17 cellular contexts compared by ENCODE assay signal in genomic region chr3:49523756-49524747, GRCh38. TPM values are rescaled to one million over a fixed set of nuclear protein-coding genes. Genes with fewer than 3 reads are reported as not detected.
A peak's percentile ranks its signal among the peaks of the same experiment; 100 is the strongest.
DNase-seq lines count a peak whose midpoint lies in the region; ATAC-seq and TF ChIP-seq lines count a peak whose summit lies in the region.
"Had no signal": no experiment of that assay in that cellular context is flagged by ENCODE, and none has a peak within 500 bp of the region (broad histone marks: within the 10 kb centered on the region; RNA-seq: fewer than 3 reads in every experiment).

No MANE protein-coding gene starts in this region.

- POLR2A ChIA-PET in AG04450 (lab: Yijun Ruan, JAX), result interaction anchor here (0.6 kb wide), 1 partner anchor 435 kb away, joined by 10 read pairs; no protein-coding TSS in a partner anchor
- POLR2A ChIA-PET in Caco-2 (lab: Charles Lee), result no interaction called here
- POLR2A ChIA-PET in activated CD4-positive, alpha-beta T cell treated with anti-CD3 and anti-CD28 coated beads for 36 hours (lab: Charles Lee), result no interaction called here

- H3K27ac ChIP-seq in AG04450 (ENCODE audit: low read depth, low read length), result peak overlapping the region; percentile 2
- peak overlapping the region; percentile 16 for H3K27ac ChIP-seq in mesodermal cell (ENCODE audit: low read depth, low read length, severe bottlenecking)
- H3K27ac ChIP-seq: right atrium auricular region had no signal

- DNase-seq in AG04450 (ENCODE audit: low read depth, low spot score) (no peak), NCI-H2196 (lab: John Stamatoyannopoulos, UW; ENCODE audit: unreplicated experiment) (peak; percentile 2), superior temporal gyrus (ENCODE audit: extremely low spot score) (no peak), Caco-2 (no peak)
- DNase-seq in effector memory CD8-positive, alpha-beta T cell, result no peak
- no peak for DNase-seq in activated CD8-positive, alpha-beta memory T cell treated with anti-CD3 and anti-CD28 coated beads for 24 hours
- no peak for DNase-seq in activated CD4-positive, alpha-beta T cell treated with anti-CD3 and anti-CD28 coated beads for 36 hours
- DNase-seq: activated CD4-positive, alpha-beta T cell treated with anti-CD3 and anti-CD28 coated beads for 48 hours; head of caudate nucleus; MG63; NCI-H1930; NCI-H526; SK-N-SH; stimulated activated naive CD8-positive, alpha-beta T cell treated with anti-CD3 and anti-CD28 coated beads, Interleukin-15, Interleukin-2, amounts not matched to agents 100 U/mL and 50 U/mL, for 24 hours had no signal

- WGBS in mesodermal cell (ENCODE audit: insufficient coverage in 2 of 2), 2 experiments, result 96 to 97% methylated on average over 4 to 5 of the region's 5 CpGs

- no peaks in the 10 kb centered on the region for H3K27me3 Mint-ChIP-seq in effector memory CD8-positive, alpha-beta T cell
- H3K27me3 Mint-ChIP-seq in Caco-2 (ENCODE audit: insufficient read depth, unreplicated experiment), result no peaks in the 10 kb centered on the region
- no peaks in the 10 kb centered on the region for H3K27me3 Mint-ChIP-seq in activated CD4-positive, alpha-beta T cell treated with anti-CD3 and anti-CD28 coated beads for 36 hours
- H3K27me3 Mint-ChIP-seq: activated naive CD4-positive, alpha-beta T cell treated with anti-CD3 and anti-CD28 coated beads, Interleukin-2, amount 50 U/mL, for 24 hours had no signal

- no peaks in the 10 kb centered on the region for H3K27me3 ChIP-seq in AG04450 (ENCODE audit: control insufficient read depth, insufficient read depth, low read length)
- H3K27me3 ChIP-seq in Caco-2 (replicated peaks; ENCODE audit: control insufficient read depth, insufficient read depth, low read length), result no peaks in the 10 kb centered on the region
- H3K27me3 ChIP-seq: MG63, right atrium auricular region had no signal

- H3K4me1 ChIP-seq in mesodermal cell (ENCODE audit: control insufficient read depth, insufficient read depth, low read length, poor library complexity, severe bottlenecking) (peaks cover 9% of the 10 kb centered on the region), Caco-2 (no peaks in the 10 kb centered on the region)

- H3K4me1 Mint-ChIP-seq in effector memory CD8-positive, alpha-beta T cell (ENCODE audit: low read depth in 2 of 2), result peaks cover 10 to 16% of the 10 kb centered on the region in 2 donors
- no peaks in the 10 kb centered on the region for H3K4me1 Mint-ChIP-seq in Caco-2 (ENCODE audit: low read depth, unreplicated experiment)
- H3K4me1 Mint-ChIP-seq in activated CD4-positive, alpha-beta T cell treated with anti-CD3 and anti-CD28 coated beads for 36 hours, result peaks cover under 1% of the 10 kb centered on the region

- H3K4me3 ChIP-seq in AG04450 (ENCODE audit: low read depth, low read length) (no peak overlapping the region), mesodermal cell (ENCODE audit: extremely low read depth, insufficient read depth, low read length, poor library complexity, severe bottlenecking) (no peak overlapping the region), Caco-2 (ENCODE audit: low read depth, low read length) (no peak overlapping the region)
- H3K4me3 ChIP-seq: MG63, right atrium auricular region had no signal

- H3K9me3 Mint-ChIP-seq in effector memory CD8-positive, alpha-beta T cell, result no peaks in the 10 kb centered on the region
- H3K9me3 Mint-ChIP-seq in Caco-2 (ENCODE audit: unreplicated experiment), result no peaks in the 10 kb centered on the region
- no peaks in the 10 kb centered on the region for H3K9me3 Mint-ChIP-seq in activated CD4-positive, alpha-beta T cell treated with anti-CD3 and anti-CD28 coated beads for 36 hours (ENCODE audit: low read depth)
- H3K9me3 Mint-ChIP-seq: activated naive CD4-positive, alpha-beta T cell treated with anti-CD3 and anti-CD28 coated beads, Interleukin-2, amount 50 U/mL, for 24 hours had no signal

- H3K9me3 ChIP-seq in AG04450 (ENCODE audit: control insufficient read depth, insufficient read depth, low read length) (no peaks in the 10 kb centered on the region), mesodermal cell (ENCODE audit: control insufficient read depth, low read length) (no peaks in the 10 kb centered on the region), Caco-2 (no peaks in the 10 kb centered on the region)
- H3K9me3 ChIP-seq: MG63, right atrium auricular region, SK-N-SH had no signal

- TF ChIP-seq CTCF in AG04450 (IDR thresholded peaks at IDR 0.05; ENCODE audit: low read depth, low read length) (no peak), Caco-2 (IDR thresholded peaks at IDR 0.05; ENCODE audit: insufficient read depth in 1 of 2, low read depth in 1 of 2, low read length in 1 of 2, severe bottlenecking in 1 of 2, unreplicated experiment in 1 of 2) (no peak)

- peaks cover 10% of the 10 kb centered on the region for H3K36me3 Mint-ChIP-seq in effector memory CD8-positive, alpha-beta T cell (ENCODE audit: insufficient read depth)
- peaks cover 84% of the 10 kb centered on the region for H3K36me3 Mint-ChIP-seq in Caco-2 (ENCODE audit: insufficient read depth, unreplicated experiment)
- H3K36me3 Mint-ChIP-seq in activated CD4-positive, alpha-beta T cell treated with anti-CD3 and anti-CD28 coated beads for 36 hours (ENCODE audit: low read depth), result peaks cover 2% of the 10 kb centered on the region
- H3K36me3 Mint-ChIP-seq: activated naive CD4-positive, alpha-beta T cell treated with anti-CD3 and anti-CD28 coated beads, Interleukin-2, amount 50 U/mL, for 24 hours had no signal

- CTCF ChIA-PET in AG04450 (lab: Charles Lee) (interaction anchor here (0.9 to 2.6 kb wide), 2 partner anchors 16 to 147 kb away, joined by 3 to 11 read pairs; no protein-coding TSS in a partner anchor), Caco-2 (lab: Charles Lee) (no interaction called here)
- CTCF ChIA-PET in activated CD4-positive, alpha-beta T cell treated with anti-CD3 and anti-CD28 coated beads for 36 hours (lab: Charles Lee), result interaction anchor here (0.6 kb wide), 2 partner anchors 15 to 225 kb away, joined by 3 read pairs; no protein-coding TSS in a partner anchor

- peaks cover 73% of the 10 kb centered on the region for H3K36me3 ChIP-seq in mesodermal cell (ENCODE audit: control insufficient read depth, insufficient read depth, low read length)
- H3K36me3 ChIP-seq in Caco-2 (ENCODE audit: control insufficient read depth, insufficient read depth, low read length), result peaks cover 1% of the 10 kb centered on the region; the same call in 1 of the 2 replicates
- H3K36me3 ChIP-seq: MG63, right atrium auricular region had no signal

- no peak overlapping the region for H3K4me3 Mint-ChIP-seq in effector memory CD8-positive, alpha-beta T cell
- H3K4me3 Mint-ChIP-seq in Caco-2 (ENCODE audit: unreplicated experiment), result no peak overlapping the region
- H3K4me3 Mint-ChIP-seq in activated CD4-positive, alpha-beta T cell treated with anti-CD3 and anti-CD28 coated beads for 36 hours, result no peak overlapping the region
- H3K4me3 Mint-ChIP-seq: activated naive CD4-positive, alpha-beta T cell treated with anti-CD3 and anti-CD28 coated beads, Interleukin-2, amount 50 U/mL, for 24 hours had no signal

- H3K27ac Mint-ChIP-seq in effector memory CD8-positive, alpha-beta T cell, result peak overlapping the region; percentile 44 to 54
- H3K27ac Mint-ChIP-seq in Caco-2 (ENCODE audit: unreplicated experiment), result no peak overlapping the region
- no peak overlapping the region for H3K27ac Mint-ChIP-seq in activated CD4-positive, alpha-beta T cell treated with anti-CD3 and anti-CD28 coated beads for 36 hours
- H3K27ac Mint-ChIP-seq: activated naive CD4-positive, alpha-beta T cell treated with anti-CD3 and anti-CD28 coated beads, Interleukin-2, amount 50 U/mL, for 24 hours had no signal

- intact Hi-C loops in Caco-2 (cut with micrococcal nuclease; ENCODE audit: unreplicated experiment), result no loop called here
- intact Hi-C loops in activated CD4-positive, alpha-beta T cell treated with anti-CD3 and anti-CD28 coated beads for 36 hours (cut with DNase I, micrococcal nuclease), result no loop called here

- ATAC-seq in effector memory CD8-positive, alpha-beta T cell (replicated peaks), result no peak
- no peak for ATAC-seq in activated CD4-positive, alpha-beta T cell treated with anti-CD3 and anti-CD28 coated beads for 36 hours
- ATAC-seq: stimulated activated naive CD8-positive, alpha-beta T cell treated with anti-CD3 and anti-CD28 coated beads, Interleukin-15, Interleukin-2, amounts not matched to agents 100 U/mL and 50 U/mL, for 24 hours had no signal

- no TSS peak for BruUV-seq in Caco-2 (replicated peaks; lab: Mats Ljungman, UMichigan)

RNA-seq across cellular contexts. Expression of gene BSN, which starts 30.2 kb away (rescaled TPM):
- 0.01 TPM in 1 of 2 replicates, not detected in the other for polyA plus RNA-seq in AG04450 (2011; rRNA removed)
- polyA minus RNA-seq in AG04450 (2011; rRNA and poly(A)+ RNA removed), result 0.09 and 0.30 TPM in 2 replicates
- 0.70 TPM for polyA plus RNA-seq in mesodermal cell (2013, experiment 1 of 2)
- polyA plus RNA-seq in mesodermal cell (2013, experiment 2 of 2), result 0.35 TPM
- 0.77 and 0.93 TPM in 2 replicates for total RNA-seq in Caco-2 (2022)
- under 1 TPM; 0.09 to 0.11 TPM for total RNA-seq in activated CD4-positive, alpha-beta T cell treated with anti-CD3 and anti-CD28 coated beads for 36 hours

RNA-seq across cellular contexts. Expression of gene DAG1, which starts 54.0 kb away (rescaled TPM):
- 29.5 and 34.2 TPM in 2 replicates for polyA plus RNA-seq in AG04450 (2011; rRNA removed)
- 44.0 and 80.5 TPM in 2 replicates for polyA minus RNA-seq in AG04450 (2011; rRNA and poly(A)+ RNA removed)
- polyA plus RNA-seq in mesodermal cell (2013, experiment 1 of 2), result 47.8 TPM
- polyA plus RNA-seq in mesodermal cell (2013, experiment 2 of 2), result 43.1 TPM
- 154 and 177 TPM in 2 replicates for total RNA-seq in Caco-2 (2022)
- total RNA-seq in activated CD4-positive, alpha-beta T cell treated with anti-CD3 and anti-CD28 coated beads for 36 hours, result 1 to 10 TPM; 9.0 to 9.2 TPM

Comparison
In these comparisons a context has a peak if more than half of its experiments do, and no peak if none do; other contexts are left out.
1. H3K27ac Mint-ChIP-seq: peak in effector memory CD8-positive, alpha-beta T cell (2 of 2); none in Caco-2 (single experiment) and activated CD4-positive, alpha-beta T cell treated with anti-CD3 and anti-CD28 coated beads for 36 hours (single experiment).
2. RNA of gene DAG1, which starts 54.0 kb away (total RNA-seq): 154 to 177 TPM in Caco-2; 9.0 to 9.2 TPM in activated CD4-positive, alpha-beta T cell treated with anti-CD3 and anti-CD28 coated beads for 36 hours; every median in the first group is over 10 times any median in the second.